ENCODE assay signal across 8 cellular contexts in the genomic region with DNA sequence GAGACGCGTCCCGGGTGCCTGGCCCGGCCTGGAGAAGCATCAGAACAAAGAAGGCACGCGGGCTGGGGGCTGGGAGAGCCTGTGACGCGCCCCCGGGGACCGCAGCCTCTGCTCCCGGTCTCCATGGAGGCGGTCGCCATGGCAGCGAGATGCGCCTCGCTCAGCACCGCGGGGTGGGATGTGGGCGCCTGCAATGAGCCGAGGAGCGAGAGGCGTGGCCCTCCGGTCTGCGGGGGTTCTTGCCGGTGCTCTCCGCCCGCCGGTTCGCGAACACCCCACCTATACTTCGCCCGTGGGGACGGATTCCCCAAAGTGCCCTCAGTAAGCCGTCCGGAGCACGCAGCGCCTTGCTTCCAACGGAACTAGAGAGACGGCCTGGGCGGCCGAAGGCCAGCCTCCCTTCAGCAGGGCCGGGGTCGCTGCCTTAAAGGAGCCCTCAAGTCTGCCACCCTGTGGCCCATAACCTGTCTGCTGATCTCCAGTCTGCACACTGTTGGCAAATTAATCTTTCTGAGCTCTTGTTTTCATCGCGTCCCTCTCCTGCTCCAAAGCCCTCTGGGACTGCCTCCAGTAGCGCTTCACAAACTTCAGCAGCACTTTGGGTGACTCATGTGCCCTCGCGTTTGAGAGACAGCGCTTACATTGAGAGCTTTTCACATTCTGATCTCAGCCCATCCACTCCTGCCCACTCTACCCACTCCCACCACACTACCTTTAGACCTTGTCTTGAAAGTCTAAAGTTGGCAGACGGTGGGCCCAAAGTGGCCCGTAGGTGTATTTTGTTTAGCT. TPM values are rescaled to one million over a fixed set of nuclear protein-coding genes. Genes with fewer than 3 reads are reported as not detected.
DNase-seq lines count a peak whose midpoint lies in the region; ATAC-seq and FAIRE-seq lines count a peak whose summit lies in the region.

No MANE protein-coding gene starts in this region.

- in situ Hi-C loops in G401 (cut with HindIII; ENCODE audit: low sequenced_read_pairs): no loop called here

- peak overlapping the region; percentile 29 for H3K27ac ChIP-seq in adipose tissue (ENCODE audit: low read depth, low read length)

- DNase-seq in G401 (ENCODE audit: low spot score): peak; percentile 73
- DNase-seq in HCEC 1CT: peak; percentile 81
- peak; percentile 25 for DNase-seq in NCI-H1048 (lab: John Stamatoyannopoulos, UW)
- peak; percentile 86 for DNase-seq in T follicular helper cell (ENCODE audit: low read depth)
- peak; percentile 84 for DNase-seq in left ventricle myocardium superior
- peak; percentile 87 for DNase-seq in putamen (ENCODE audit: low spot score)
- DNase-seq in urothelium cell line (ENCODE audit: low spot score): peak; percentile 75

- FAIRE-seq in urothelium cell line (lab: Jason Lieb, UNC): peak; percentile 20

- intact Hi-C loops in left ventricle myocardium superior (cut with micrococcal nuclease): no loop called here

- ATAC-seq in left ventricle myocardium superior: peak; percentile 64

- WGBS in adipose tissue, 3 donors: 2 to 3% (median 2%) methylated on average over 49 to 51 of the region's 51 CpGs

RNA-seq across cellular contexts. Expression of a gene that starts 1.0 kb away (rescaled TPM):
- 95.8 and 107 TPM in 2 replicates for total RNA-seq in G401 (2014; rRNA removed; shearing (Covaris generic))
- polyA plus RNA-seq in adipose tissue: 10 to 100 TPM; 21.8 to 99.9 (median 75.1) TPM
- total RNA-seq in left ventricle myocardium superior: 10.3 TPM

RNA-seq across cellular contexts. Expression of a gene that starts 12.7 kb away (rescaled TPM):
- total RNA-seq in G401 (2014; rRNA removed; shearing (Covaris generic)): 2.4 and 3.0 TPM in 2 replicates
- polyA plus RNA-seq in adipose tissue: under 1 TPM in 2 of 3 donors, not detected in 1; 0.09 to 0.71 TPM
- total RNA-seq in left ventricle myocardium superior: not detected

RNA-seq across cellular contexts. Expression of a gene that starts 18.0 kb away (rescaled TPM):
- total RNA-seq in G401 (2014; rRNA removed; shearing (Covaris generic)): 42.5 and 46.8 TPM in 2 replicates
- 10 to 100 TPM; 37.8 to 73.4 (median 70.9) TPM for polyA plus RNA-seq in adipose tissue
- 68.3 TPM for total RNA-seq in left ventricle myocardium superior

RNA-seq across cellular contexts. Expression of a gene that starts 27.6 kb away (rescaled TPM):
- 7.2 and 14.9 TPM in 2 replicates for total RNA-seq in G401 (2014; rRNA removed; shearing (Covaris generic))
- polyA plus RNA-seq in adipose tissue: 10 to 100 TPM in 2 of 3 donors, 1 to 10 TPM in 1; 6.6 to 33.5 (median 12.9) TPM
- total RNA-seq in left ventricle myocardium superior: 7.5 TPM

RNA-seq across cellular contexts. Expression of a gene that starts 36.1 kb away (rescaled TPM):
- not detected in 2 replicates for total RNA-seq in G401 (2014; rRNA removed; shearing (Covaris generic))
- 10 to 100 TPM in 2 of 3 donors, 1 to 10 TPM in 1; 2.5 to 31.8 (median 26.4) TPM for polyA plus RNA-seq in adipose tissue
- 16.2 TPM for total RNA-seq in left ventricle myocardium superior

Comparison
In these comparisons a context has a peak if more than half of its experiments do, and no peak if none do; other contexts are left out.
1. Peak in every context shown above with its lines: DNase-seq, ATAC-seq and H3K27ac ChIP-seq.
2. DNase-seq: peak in every context shown above with its lines; median percentile 87 in putamen; 86 in T follicular helper cell; 84 in left ventricle myocardium superior; 81 in HCEC 1CT; 75 in urothelium cell line; 73 in G401; 25 in NCI-H1048.